In the genomic region with DNA sequence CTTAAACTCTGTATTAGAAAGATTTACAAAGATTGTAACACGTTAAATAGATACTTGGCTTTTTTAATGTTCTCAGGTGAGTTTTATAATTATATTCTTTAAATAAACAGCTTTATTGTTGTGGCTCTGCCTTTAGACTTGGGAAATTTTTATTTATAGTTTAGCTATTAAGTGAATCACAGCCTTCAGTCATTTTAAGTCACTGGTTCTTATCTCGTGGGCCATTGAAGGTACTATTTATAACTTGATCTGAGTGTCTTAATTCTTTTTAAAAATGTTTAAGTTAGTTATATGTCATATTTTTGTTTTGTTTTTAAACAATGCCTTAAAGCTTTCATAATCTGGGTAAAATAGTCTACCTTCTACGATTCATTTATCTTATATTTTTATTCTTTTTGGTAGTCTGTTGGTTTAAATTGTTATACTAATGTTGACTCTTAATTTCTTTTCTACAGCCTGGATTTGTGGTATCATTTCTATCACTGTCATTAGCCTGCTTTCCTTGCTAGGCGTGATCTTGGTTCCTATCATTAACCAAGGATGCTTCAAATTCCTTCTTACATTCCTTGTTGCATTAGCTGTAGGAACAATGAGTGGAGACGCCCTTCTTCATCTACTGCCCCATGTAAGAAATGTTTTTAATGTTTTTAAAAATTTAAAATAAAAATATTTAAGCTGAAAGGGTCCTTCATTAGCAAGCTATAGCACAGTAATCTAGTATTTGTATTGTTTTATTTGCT, we compare ENCODE assay signal across 20 cellular contexts. TPM values are rescaled to one million over a fixed set of nuclear protein-coding genes. Genes with fewer than 3 reads are reported as not detected.
DNase-seq lines count a peak whose midpoint lies in the region; ATAC-seq and TF ChIP-seq lines count a peak whose summit lies in the region.
"Had no signal": no experiment of that assay in that cellular context is flagged by ENCODE, and none has a peak within 500 bp of the region (broad histone marks: within the 10 kb centered on the region; RNA-seq: fewer than 3 reads in every experiment).

No MANE protein-coding gene starts in this region.

- H4K20me1 ChIP-seq in neural progenitor cell (ENCODE audit: low read depth), result no peaks in the 10 kb centered on the region

- peak; percentile 35 for DNase-seq in AG20443 (ENCODE audit: low spot score)
- DNase-seq in NT2/D1 (ENCODE audit: low read depth, low spot score), result peak; percentile 16
- peak; percentile 69 for DNase-seq in fibroblast of the aortic adventitia (ENCODE audit: low read depth)
- DNase-seq in neural progenitor cell (ENCODE audit: low spot score), result peak; percentile 51
- DNase-seq in GF-D8 (lab: John Stamatoyannopoulos, UW), result no peak
- no peak for DNase-seq in left colon
- DNase-seq in naive thymus-derived CD8-positive, alpha-beta T cell, result no peak
- DNase-seq: activated B cell treated with CpG ODN at 0.5 μM for 24 hours, activated gamma-delta T cell, Calu3, dorsolateral prefrontal cortex, esophagus squamous epithelium, NCI-H1105, nucleus accumbens, upper lobe of right lung had no signal

- H3K4me1 ChIP-seq in NT2/D1 (ENCODE audit: insufficient read depth, insufficient read length) (no peaks in the 10 kb centered on the region), neural progenitor cell (peaks cover 27% of the 10 kb centered on the region)
- H3K4me1 ChIP-seq: esophagus squamous epithelium, upper lobe of right lung had no signal

- H3K9ac ChIP-seq in NT2/D1 (ENCODE audit: insufficient read length, low read depth), result no peak overlapping the region
- H3K9ac ChIP-seq in neural progenitor cell, result no peak overlapping the region
- H3K9ac ChIP-seq: KMS-11 had no signal

- H3K4me2 ChIP-seq in neural progenitor cell, result peak overlapping the region; percentile 50
- H3K4me2 ChIP-seq: KMS-11 had no signal

- H3K27ac ChIP-seq in neural progenitor cell, result peak overlapping the region; percentile 49
- H3K27ac ChIP-seq: dorsolateral prefrontal cortex, esophagus squamous epithelium, KMS-11, RWPE1, upper lobe of right lung had no signal

- H3K4me1 Mint-ChIP-seq in neural progenitor cell, result no peaks in the 10 kb centered on the region
- peaks cover 8 to 20% (median 10%) of the 10 kb centered on the region in 4 donors for H3K4me1 Mint-ChIP-seq in naive thymus-derived CD8-positive, alpha-beta T cell
- H3K4me1 Mint-ChIP-seq: memory B cell; stimulated activated effector memory CD8-positive, alpha-beta T cell treated with anti-CD3 and anti-CD28 coated beads, Interleukin-12 subunit alpha, Interleukin-12 subunit beta, amount 100 ng/mL, for 72 hours had no signal

- H3K27ac Mint-ChIP-seq in neural progenitor cell, result no peak overlapping the region
- H3K27ac Mint-ChIP-seq in naive thymus-derived CD8-positive, alpha-beta T cell, result no peak overlapping the region
- H3K27ac Mint-ChIP-seq: activated B cell treated with CpG ODN at 0.5 μM for 24 hours; memory B cell; stimulated activated effector memory CD8-positive, alpha-beta T cell treated with anti-CD3 and anti-CD28 coated beads, Interleukin-12 subunit alpha, Interleukin-12 subunit beta, amount 100 ng/mL, for 72 hours had no signal

- no peak overlapping the region for H3K4me3 Mint-ChIP-seq in neural progenitor cell
- no peak overlapping the region for H3K4me3 Mint-ChIP-seq in naive thymus-derived CD8-positive, alpha-beta T cell
- H3K4me3 Mint-ChIP-seq: activated B cell treated with CpG ODN at 0.5 μM for 24 hours; memory B cell; stimulated activated effector memory CD8-positive, alpha-beta T cell treated with anti-CD3 and anti-CD28 coated beads, Interleukin-12 subunit alpha, Interleukin-12 subunit beta, amount 100 ng/mL, for 72 hours had no signal

- H2AFZ ChIP-seq in neural progenitor cell (replicated peaks), result no peak overlapping the region

- H3K36me3 ChIP-seq in NT2/D1 (ENCODE audit: insufficient read depth, insufficient read length, low read length) (peaks cover 8% of the 10 kb centered on the region), neural progenitor cell (peaks cover 11% of the 10 kb centered on the region)
- H3K36me3 ChIP-seq: esophagus squamous epithelium, upper lobe of right lung had no signal

- ATAC-seq in GM18505 (IDR thresholded peaks at IDR 0.05; ENCODE audit: unreplicated experiment) (no peak), left colon (no peak)
- no peak for ATAC-seq in naive thymus-derived CD8-positive, alpha-beta T cell
- ATAC-seq: stimulated activated effector memory CD8-positive, alpha-beta T cell treated with anti-CD3 and anti-CD28 coated beads, Interleukin-12 subunit alpha, Interleukin-12 subunit beta, amount 100 ng/mL, for 72 hours; upper lobe of right lung had no signal

- peaks cover 89% of the 10 kb centered on the region for H3K79me2 ChIP-seq in neural progenitor cell (ENCODE audit: low read depth)

- peaks cover 23% of the 10 kb centered on the region for H3K36me3 Mint-ChIP-seq in neural progenitor cell
- H3K36me3 Mint-ChIP-seq in naive thymus-derived CD8-positive, alpha-beta T cell, result peaks cover 16 to 79% (median 50%) of the 10 kb centered on the region in 3 donors

- H3K9me3 ChIP-seq in NT2/D1 (ENCODE audit: insufficient read depth, low read length), result no peaks in the 10 kb centered on the region
- H3K9me3 ChIP-seq in neural progenitor cell (ENCODE audit: low read depth), result no peaks in the 10 kb centered on the region
- H3K9me3 ChIP-seq: esophagus squamous epithelium, upper lobe of right lung had no signal

- H3K4me3 ChIP-seq in NT2/D1 (ENCODE audit: insufficient read length, low read depth) (no peak overlapping the region), fibroblast of the aortic adventitia (ENCODE audit: low read depth, low read length) (no peak overlapping the region), neural progenitor cell (no peak overlapping the region)
- H3K4me3 ChIP-seq: dorsolateral prefrontal cortex, esophagus squamous epithelium, upper lobe of right lung had no signal

- H3K27me3 Mint-ChIP-seq in neural progenitor cell (ENCODE audit: insufficient read depth, low read depth), result no peaks in the 10 kb centered on the region
- no peaks in the 10 kb centered on the region for H3K27me3 Mint-ChIP-seq in naive thymus-derived CD8-positive, alpha-beta T cell
- H3K27me3 Mint-ChIP-seq: activated B cell treated with CpG ODN at 0.5 μM for 24 hours, memory B cell had no signal

- intact Hi-C loops in left colon (cut with DNase I, micrococcal nuclease), result no loop called here

- TF ChIP-seq POLR2A in GM18505 (IDR thresholded peaks at IDR 0.05; ENCODE audit: borderline replicate concordance, extremely low read depth, insufficient read depth, insufficient read length), result no peak

- POLR2A ChIA-PET in naive thymus-derived CD8-positive, alpha-beta T cell (lab: Charles Lee), result interaction anchor here (0.6 kb wide), 1 partner anchor 779 kb away, joined by 3 read pairs; no protein-coding TSS in a partner anchor

- H3K27me3 ChIP-seq in NT2/D1 (ENCODE audit: insufficient read depth, insufficient read length) (no peaks in the 10 kb centered on the region), neural progenitor cell (no peaks in the 10 kb centered on the region)
- H3K27me3 ChIP-seq: dorsolateral prefrontal cortex, esophagus squamous epithelium, upper lobe of right lung had no signal

- TF ChIP-seq CTCF in fibroblast of the aortic adventitia (IDR thresholded peaks at IDR 0.05; ENCODE audit: insufficient read depth, low read length) (no peak), neural progenitor cell (IDR thresholded peaks at IDR 0.05) (no peak)

- H3F3A ChIP-seq in neural progenitor cell (ENCODE audit: low read depth), result no peaks in the 10 kb centered on the region

- peaks cover 5% of the 10 kb centered on the region for H3K9me3 Mint-ChIP-seq in neural progenitor cell
- peaks cover 0 to 8% (median 1%) of the 10 kb centered on the region in 9 donors for H3K9me3 Mint-ChIP-seq in naive thymus-derived CD8-positive, alpha-beta T cell
- H3K9me3 Mint-ChIP-seq: memory B cell; stimulated activated effector memory CD8-positive, alpha-beta T cell treated with anti-CD3 and anti-CD28 coated beads, Interleukin-12 subunit alpha, Interleukin-12 subunit beta, amount 100 ng/mL, for 72 hours had no signal

RNA-seq across cellular contexts. Expression of gene SLC39A10, which starts 49.3 kb away (rescaled TPM):
- 22.2 and 57.8 TPM in 2 replicates for total RNA-seq in fibroblast of the aortic adventitia (ENCODE audit: low replicate concordance)
- 179 and 253 TPM in 2 replicates for total RNA-seq in neural progenitor cell (ENCODE audit: low replicate concordance)
- total RNA-seq in left colon, result 10 to 100 TPM; 14.9 to 19.7 TPM
- total RNA-seq in naive thymus-derived CD8-positive, alpha-beta T cell, result 10 to 100 TPM; 77.3 to 80.4 TPM
- polyA plus RNA-seq in naive thymus-derived CD8-positive, alpha-beta T cell, result 10 to 100 TPM in 2 of 3 donors, 1 to 10 TPM in 1; 8.1 to 14.6 (median 12.6) TPM

Comparison
In these comparisons a context has a peak if more than half of its experiments do, and no peak if none do; other contexts are left out.
1. DNase-seq: peak in AG20443 (single experiment), NT2/D1 (single experiment), fibroblast of the aortic adventitia (single experiment) and neural progenitor cell (single experiment); none in GF-D8 (single experiment), left colon (0 of 2) and naive thymus-derived CD8-positive, alpha-beta T cell (0 of 10).